Comparison of ENCODE assay signal across 26 cellular contexts in genomic region chr4:9781343-9782135, GRCh38. TPM values are rescaled to one million over a fixed set of nuclear protein-coding genes. Genes with fewer than 3 reads are reported as not detected.
A peak's percentile ranks its signal among the peaks of the same experiment; 100 is the strongest.
DNase-seq lines count a peak whose midpoint lies in the region; ATAC-seq and TF ChIP-seq lines count a peak whose summit lies in the region.
"Had no signal": no experiment of that assay in that cellular context is flagged by ENCODE, and none has a peak within 500 bp of the region (broad histone marks: within the 10 kb centered on the region; RNA-seq: fewer than 3 reads in every experiment).

DRD5 (plus strand) TSS chr4:9781634; CDS start chr4:9782030, 396 bp downstream.

- H3K27me3 ChIP-seq in dorsolateral prefrontal cortex (peaks cover 0 to 44% (median 21%) of the 10 kb centered on the region in 45 donors), iPS-20b (ENCODE audit: insufficient read depth, low read length) (peaks cover 60% of the 10 kb centered on the region)
- H3K27me3 ChIP-seq: ascending aorta, uterus had no signal

- ATAC-seq in HG02763 (IDR thresholded peaks at IDR 0.05; ENCODE audit: unreplicated experiment): no peak

- H3K27me3 Mint-ChIP-seq in progenitor cell of endocrine pancreas: peaks cover 89% of the 10 kb centered on the region

- no peaks in the 10 kb centered on the region for H3K9me3 ChIP-seq in iPS-20b (ENCODE audit: insufficient read depth, low read depth, low read length)
- H3K9me3 ChIP-seq: ascending aorta, HAP-1, uterus had no signal

- H3K4me3 Mint-ChIP-seq in progenitor cell of endocrine pancreas (ENCODE audit: low read depth): peak within 1 kb of the TSS; percentile 72
- H3K4me3 Mint-ChIP-seq: activated naive CD4-positive, alpha-beta T cell treated with anti-CD3 and anti-CD28 coated beads, Interleukin-2, amount 50 U/mL, for 24 hours; activated T-helper 1 cell treated with anti-CD3 and anti-CD28 coated beads, Interleukin-12 subunit alpha, Interleukin-12 subunit beta, Interleukin-2, Interleukin-4 antibody, amounts not matched to agents 30 ng/mL and 10 ng/mL and 1 ng/mL, durations not matched to agents 14 hours and 24 hours and 36 hours; IgD-negative memory B cell had no signal

- H3K36me3 ChIP-seq in iPS-20b (ENCODE audit: insufficient read depth, low read depth, low read length): no peaks in the 10 kb centered on the region
- H3K36me3 ChIP-seq: ascending aorta, HAP-1, uterus had no signal

- TF ChIP-seq CTCF in dorsolateral prefrontal cortex (IDR thresholded peaks at IDR 0.05 in 54 of 56, conservative IDR thresholded peaks at IDR 0.05 in 2 of 56; ENCODE audit: low read depth in 1 of 56, partially characterized antibody in 56 of 56) (no peak), progenitor cell of endocrine pancreas (IDR thresholded peaks at IDR 0.05; ENCODE audit: unreplicated experiment) (no peak)

- DNase-seq in DMS 273 (lab: John Stamatoyannopoulos, UW; ENCODE audit: unreplicated experiment): peak; percentile 31
- no peak for DNase-seq in DMS 273 treated with DMSO at 0.1 percent for 48 hours (lab: John Stamatoyannopoulos, UW)
- DNase-seq in dorsolateral prefrontal cortex: no peak
- no peak for DNase-seq in progenitor cell of endocrine pancreas (ENCODE audit: low spot score, unreplicated experiment)
- no peak for DNase-seq in AG08396 (ENCODE audit: low spot score)
- no peak for DNase-seq in T-helper 1 cell
- DNase-seq: activated CD4-positive, CD25-positive, alpha-beta regulatory T cell treated with anti-CD3 and anti-CD28 coated beads, Interleukin-2, amount 50 U/mL, for 72 hours; AML-193; mesenchymal stem cell; NCI-H1417; NCI-H2107; stimulated activated CD4-positive, alpha-beta T cell treated with anti-CD3 and anti-CD28 coated beads, Interleukin-12 subunit alpha, Interleukin-12 subunit beta, amount 100 ng/mL, for 4 hours; uterus had no signal

- H3K27ac ChIP-seq in dorsolateral prefrontal cortex (no peak within 1 kb of the TSS), iPS-20b (ENCODE audit: low read length) (no peak within 1 kb of the TSS)
- H3K27ac ChIP-seq: 22Rv1, ascending aorta, HL-60, uterus had no signal

- intact Hi-C loops in dorsolateral prefrontal cortex (cut with DNase I): no loop called here

- H3K36me3 Mint-ChIP-seq in progenitor cell of endocrine pancreas (ENCODE audit: insufficient read depth): no peaks in the 10 kb centered on the region
- H3K36me3 Mint-ChIP-seq: activated naive CD4-positive, alpha-beta T cell treated with anti-CD3 and anti-CD28 coated beads, Interleukin-2, amount 50 U/mL, for 24 hours had no signal

- H3K27ac Mint-ChIP-seq in progenitor cell of endocrine pancreas: no peak within 1 kb of the TSS
- H3K27ac Mint-ChIP-seq: activated naive CD4-positive, alpha-beta T cell treated with anti-CD3 and anti-CD28 coated beads, Interleukin-2, amount 50 U/mL, for 24 hours; activated T-helper 1 cell treated with anti-CD3 and anti-CD28 coated beads, Interleukin-12 subunit alpha, Interleukin-12 subunit beta, Interleukin-2, Interleukin-4 antibody, amounts not matched to agents 30 ng/mL and 10 ng/mL and 1 ng/mL, durations not matched to agents 14 hours and 24 hours and 36 hours; IgD-negative memory B cell had no signal

- no peaks in the 10 kb centered on the region for H3K4me1 ChIP-seq in iPS-20b (ENCODE audit: insufficient read depth, low read length)
- H3K4me1 ChIP-seq: ascending aorta, HAP-1, uterus had no signal

- H3K4me3 ChIP-seq in dorsolateral prefrontal cortex: peak within 1 kb of the TSS in 39 of 59 donors; percentile 3 to 55 (median 30)
- H3K4me3 ChIP-seq in iPS-20b (ENCODE audit: low read length): peak within 1 kb of the TSS; percentile 58; the same call in 1 of the 2 replicates
- H3K4me3 ChIP-seq: ascending aorta, HAP-1, uterus had no signal

- no peak within 1 kb of the TSS for H3K9ac ChIP-seq in iPS-20b (ENCODE audit: low read depth, low read length)

- H3K4me1 Mint-ChIP-seq in progenitor cell of endocrine pancreas (ENCODE audit: low read depth): peaks cover 6% of the 10 kb centered on the region
- H3K4me1 Mint-ChIP-seq: activated naive CD4-positive, alpha-beta T cell treated with anti-CD3 and anti-CD28 coated beads, Interleukin-2, amount 50 U/mL, for 24 hours had no signal

- H3K9me3 Mint-ChIP-seq in progenitor cell of endocrine pancreas (ENCODE audit: low read depth): no peaks in the 10 kb centered on the region
- H3K9me3 Mint-ChIP-seq: activated naive CD4-positive, alpha-beta T cell treated with anti-CD3 and anti-CD28 coated beads, Interleukin-2, amount 50 U/mL, for 24 hours; activated T-helper 1 cell treated with anti-CD3 and anti-CD28 coated beads, Interleukin-12 subunit alpha, Interleukin-12 subunit beta, Interleukin-2, Interleukin-4 antibody, amounts not matched to agents 30 ng/mL and 10 ng/mL and 1 ng/mL, durations not matched to agents 14 hours and 24 hours and 36 hours had no signal

RNA-seq across cellular contexts. Expression of gene DRD5, which starts in this region (rescaled TPM):
- total RNA-seq in dorsolateral prefrontal cortex: 1 to 10 TPM in 111 of 120 experiments, under 1 TPM in 9; 0.31 to 6.7 (median 2.4) TPM
- 0.13 TPM in 1 of 2 replicates, not detected in the other for total RNA-seq in progenitor cell of endocrine pancreas
- total RNA-seq: activated T-helper 1 cell treated with anti-CD3 and anti-CD28 coated beads, Interleukin-12 subunit alpha, Interleukin-12 subunit beta, Interleukin-2, Interleukin-4 antibody, amounts not matched to agents 30 ng/mL and 10 ng/mL and 1 ng/mL, durations not matched to agents 14 hours and 24 hours and 36 hours; ascending aorta; chondrocyte; fibroblast of lung; kidney epithelial cell; M059J; uterus had no signal
